20 cellular contexts compared by ENCODE assay signal in genomic region chr9:115884846-115885245, GRCh38.
DNase-seq lines count a peak whose midpoint lies in the region; ATAC-seq and TF ChIP-seq lines count a peak whose summit lies in the region.
"Had no signal": no experiment of that assay in that cellular context is flagged by ENCODE, and none has a peak within 500 bp of the region (broad histone marks: within the 10 kb centered on the region; RNA-seq: fewer than 3 reads in every experiment).

No MANE protein-coding gene starts in this region.

- H4K20me1 ChIP-seq in GM23338 (replicated peaks; ENCODE audit: insufficient read depth) = no peaks in the 10 kb centered on the region
- H4K20me1 ChIP-seq in smooth muscle cell (ENCODE audit: low read depth) = no peaks in the 10 kb centered on the region

- no peaks in the 10 kb centered on the region for H3K79me2 ChIP-seq in GM23338 (replicated peaks; ENCODE audit: insufficient read depth)
- no peaks in the 10 kb centered on the region for H3K79me2 ChIP-seq in smooth muscle cell (ENCODE audit: low read depth)

- H3K4me3 Mint-ChIP-seq in GM23338 = no peak overlapping the region
- H3K4me3 Mint-ChIP-seq: B cell; CD4-positive, CD25-positive, alpha-beta regulatory T cell had no signal

- H3K4me2 ChIP-seq in GM23338 (no peak overlapping the region), smooth muscle cell (peak overlapping the region; percentile 8)
- H3K4me2 ChIP-seq: KMS-11 had no signal

- H3K27ac Mint-ChIP-seq in GM23338 = no peak overlapping the region
- H3K27ac Mint-ChIP-seq: B cell had no signal

- H3K9me3 ChIP-seq in smooth muscle cell (replicated peaks; ENCODE audit: low read depth) = no peaks in the 10 kb centered on the region
- H3K9me3 ChIP-seq: Peyer's patch, SJCRH30 had no signal

- H3K4me1 ChIP-seq in GM23338 (ENCODE audit: insufficient read depth) = peaks cover 10% of the 10 kb centered on the region
- H3K4me1 ChIP-seq in smooth muscle cell (ENCODE audit: low read depth) = no peaks in the 10 kb centered on the region
- H3K4me1 ChIP-seq: Peyer's patch, SJCRH30 had no signal

- no peak overlapping the region for H3K9ac ChIP-seq in smooth muscle cell (ENCODE audit: low read depth)
- H3K9ac ChIP-seq: KMS-11 had no signal

- H3K9me3 Mint-ChIP-seq in GM23338 = no peaks in the 10 kb centered on the region

- ATAC-seq in GM23338 = no peak

- H3K9me2 ChIP-seq in GM23338 (ENCODE audit: insufficient read depth) = no peaks in the 10 kb centered on the region

- TF ChIP-seq CTCF in GM23338 (conservative IDR thresholded peaks at IDR 0.05; ENCODE audit: low read depth in 2 of 2) = no peak
- no peak for TF ChIP-seq CTCF in fibroblast of the aortic adventitia (IDR thresholded peaks at IDR 0.05; ENCODE audit: insufficient read depth, low read length)
- no peak for TF ChIP-seq CTCF in smooth muscle cell (IDR thresholded peaks at IDR 0.05; ENCODE audit: borderline replicate concordance, insufficient read depth, poor library complexity, severe bottlenecking)

- H3F3A ChIP-seq in GM23338 (replicated peaks; ENCODE audit: low read depth) = no peaks in the 10 kb centered on the region
- no peaks in the 10 kb centered on the region for H3F3A ChIP-seq in smooth muscle cell (ENCODE audit: low read depth)

- H3K4me3 ChIP-seq in GM23338 (no peak overlapping the region), fibroblast of the aortic adventitia (ENCODE audit: low read depth, low read length) (no peak overlapping the region), smooth muscle cell (no peak overlapping the region)
- H3K4me3 ChIP-seq: Peyer's patch, SJCRH30 had no signal

- H2AFZ ChIP-seq in GM23338 (peak overlapping the region; percentile 11; the same call in 1 of the 2 replicates), smooth muscle cell (ENCODE audit: low read depth) (peak overlapping the region; percentile 74)

- no peaks in the 10 kb centered on the region for H3K27me3 ChIP-seq in GM23338 (ENCODE audit: insufficient read depth)
- no peaks in the 10 kb centered on the region for H3K27me3 ChIP-seq in smooth muscle cell (ENCODE audit: low read depth)
- H3K27me3 ChIP-seq: Peyer's patch, SJCRH30 had no signal

- H3K4me1 Mint-ChIP-seq in GM23338 = peaks cover 13% of the 10 kb centered on the region
- H3K4me1 Mint-ChIP-seq: B cell; CD4-positive, CD25-positive, alpha-beta regulatory T cell had no signal

- no peaks in the 10 kb centered on the region for H3K36me3 Mint-ChIP-seq in GM23338 (ENCODE audit: low read depth)
- H3K36me3 Mint-ChIP-seq: CD4-positive, CD25-positive, alpha-beta regulatory T cell had no signal

- WGBS in smooth muscle cell (ENCODE audit: low lambda C conversion rate) = 39% methylated on average over 2 of the region's 2 CpGs

- H3K27ac ChIP-seq in GM23338 (ENCODE audit: low read depth) (no peak overlapping the region), smooth muscle cell (ENCODE audit: low read depth) (no peak overlapping the region)
- H3K27ac ChIP-seq: KMS-11, Peyer's patch, SJCRH30 had no signal

- H3K27me3 Mint-ChIP-seq in GM23338 (ENCODE audit: insufficient read depth, low read depth, poor library complexity) = no peaks in the 10 kb centered on the region
- H3K27me3 Mint-ChIP-seq: CD4-positive, CD25-positive, alpha-beta regulatory T cell had no signal

- DNase-seq in GM23338 (ENCODE audit: low spot score) (no peak), astrocyte of the hippocampus (ENCODE audit: low read depth, low spot score) (peak; percentile 60), fibroblast of the aortic adventitia (ENCODE audit: low read depth) (peak; percentile 16), smooth muscle cell (lab: John Stamatoyannopoulos, UW; ENCODE audit: unreplicated experiment) (no peak), NCI-H69 (lab: John Stamatoyannopoulos, UW) (no peak), CD1c-positive myeloid dendritic cell (ENCODE audit: extremely low spot score) (no peak), superior temporal gyrus (ENCODE audit: extremely low spot score) (no peak)
- no peak for DNase-seq in activated CD4-positive, alpha-beta T cell treated with anti-CD3 and anti-CD28 coated beads, Interleukin-2, amount 50 U/mL, for 4 hours
- DNase-seq: CD4-positive, CD25-positive, alpha-beta regulatory T cell; DMS79; HCEC 1CT; NCI-H1105; NCI-H146; NCI-H2029; NCI-H226; NCI-H510A treated with DMSO at 0.1 percent for 48 hours; Peyer's patch; SJCRH30 had no signal

- H3K36me3 ChIP-seq in GM23338 (ENCODE audit: insufficient read depth) (no peaks in the 10 kb centered on the region), smooth muscle cell (ENCODE audit: low read depth) (no peaks in the 10 kb centered on the region)
- H3K36me3 ChIP-seq: Peyer's patch, SJCRH30 had no signal

TF ChIP-seq in GM23338, 12 proteins besides CTCF, POLR2A, EP300 and RAD21 (continues in another document):
- no peak for TF ChIP-seq CREB1 (CRISPR knock-in tag; IDR thresholded peaks at IDR 0.05; ENCODE audit: low read depth)
- TF ChIP-seq EZH2 (IDR thresholded peaks at IDR 0.05; ENCODE audit: low read depth, unreplicated experiment) = no peak
- TF ChIP-seq POLR2AphosphoS5 (IDR thresholded peaks at IDR 0.05; ENCODE audit: low read depth) = no peak
- no peak for TF ChIP-seq ZNF462 (CRISPR knock-in tag; IDR thresholded peaks at IDR 0.05)
- TF ChIP-seq ZNF331 (CRISPR knock-in tag; IDR thresholded peaks at IDR 0.05; ENCODE audit: low read depth) = no peak
- no peak for TF ChIP-seq JUNB (IDR thresholded peaks at IDR 0.05; ENCODE audit: unreplicated experiment)
- no peak for TF ChIP-seq STAT1 (IDR thresholded peaks at IDR 0.05; ENCODE audit: unreplicated experiment)
- no peak for TF ChIP-seq ETS1 (IDR thresholded peaks at IDR 0.05)
- no peak for TF ChIP-seq ZNF114 (CRISPR knock-in tag; IDR thresholded peaks at IDR 0.05)
- TF ChIP-seq NANOG (IDR thresholded peaks at IDR 0.05; ENCODE audit: borderline replicate concordance) = no peak

Comparison
In these comparisons a context has a peak if more than half of its experiments do, and no peak if none do; other contexts are left out.
1. DNase-seq: peak in astrocyte of the hippocampus (single experiment) and fibroblast of the aortic adventitia (single experiment); none in GM23338 (single experiment), smooth muscle cell (single experiment), activated CD4-positive, alpha-beta T cell treated with anti-CD3 and anti-CD28 coated beads, Interleukin-2, amount 50 U/mL, for 4 hours (0 of 2), NCI-H69 (single experiment), CD1c-positive myeloid dendritic cell (single experiment) and superior temporal gyrus (single experiment).